In the genomic region with DNA sequence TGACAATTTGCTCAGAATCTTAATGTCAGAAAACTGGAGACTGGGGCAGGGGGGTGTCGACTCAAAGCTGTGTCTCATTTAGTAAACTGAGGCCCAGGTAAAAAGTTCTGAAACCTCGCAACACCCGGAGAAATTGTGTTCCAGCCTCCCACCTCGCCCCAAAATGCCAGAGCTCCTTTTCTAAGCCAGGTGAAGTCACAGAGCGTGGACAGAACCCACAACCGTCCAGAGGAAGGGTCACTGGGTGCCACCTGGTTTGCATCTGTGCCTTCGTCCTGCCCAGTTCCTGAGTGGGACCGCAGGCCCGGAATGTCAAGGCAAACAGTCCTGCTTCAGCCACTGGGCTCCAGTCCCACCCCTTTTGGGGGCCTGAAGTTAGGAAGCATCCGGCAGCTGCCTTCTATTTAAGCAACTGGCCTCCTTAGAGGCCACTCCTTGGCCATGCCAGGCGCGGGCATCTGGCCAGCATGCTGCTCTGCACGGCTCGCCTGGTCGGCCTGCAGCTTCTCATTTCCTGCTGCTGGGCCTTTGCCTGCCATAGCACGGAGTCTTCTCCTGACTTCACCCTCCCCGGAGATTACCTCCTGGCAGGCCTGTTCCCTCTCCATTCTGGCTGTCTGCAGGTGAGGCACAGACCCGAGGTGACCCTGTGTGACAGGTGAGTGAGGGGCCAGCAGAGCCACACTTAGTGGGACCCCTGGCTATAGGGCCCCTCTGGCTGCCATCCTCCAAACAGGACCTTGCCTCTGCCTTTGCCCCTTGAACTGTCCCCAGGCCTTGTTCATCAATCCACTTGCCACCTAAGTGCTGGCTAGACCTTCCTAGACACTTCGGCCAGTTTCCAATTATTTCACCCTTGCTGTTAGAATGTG, we compare ENCODE assay signal across 8 cellular contexts. TPM values are rescaled to one million over a fixed set of nuclear protein-coding genes. Genes with fewer than 3 reads are reported as not detected.
DNase-seq lines count a peak whose midpoint lies in the region; ATAC-seq and TF ChIP-seq lines count a peak whose summit lies in the region.

A gene (plus strand): TSS at position 401 of the 872 bp plus-strand sequence. CDS start 67 bp downstream, at position 468.

- H2AFZ ChIP-seq in DND-41 (ENCODE audit: low read depth, low read length): peak within 1 kb of the TSS; percentile 96

- H3K9me3 ChIP-seq in DND-41 (ENCODE audit: insufficient read depth, low read length, severe bottlenecking) (no peaks in the 10 kb centered on the region), Peyer's patch (no peaks in the 10 kb centered on the region)

- peak within 1 kb of the TSS; percentile 83 for H3K4me2 ChIP-seq in DND-41 (ENCODE audit: insufficient read depth, low read length)

- H3K4me1 Mint-ChIP-seq in natural killer cell treated with Interleukin-12 subunit alpha and Interleukin-12 subunit beta and Interleukin-15 and Interleukin-18, amount 100 ng/mL, for 72 hours (ENCODE audit: low read depth in 2 of 2): peaks cover 8% of the 10 kb centered on the region in 2 donors

- H3K36me3 ChIP-seq in DND-41 (ENCODE audit: insufficient read depth, low read length) (peaks cover 15% of the 10 kb centered on the region), Peyer's patch (peaks cover 0 to 9% (median 0%) of the 10 kb centered on the region in 3 donors)

- peak within 1 kb of the TSS; percentile 98 for H3K9ac ChIP-seq in DND-41 (ENCODE audit: low read depth, low read length)

- TF ChIP-seq POLR2A in Peyer's patch (IDR thresholded peaks at IDR 0.05) (no peak), erythroblast (IDR thresholded peaks at IDR 0.05; ENCODE audit: low read length) (no peak)

- H3K4me3 Mint-ChIP-seq in natural killer cell treated with Interleukin-12 subunit alpha and Interleukin-12 subunit beta and Interleukin-15 and Interleukin-18, amount 100 ng/mL, for 72 hours: peak within 1 kb of the TSS; percentile 56

- H3K4me1 ChIP-seq in DND-41 (ENCODE audit: insufficient read depth, low read length): peaks cover 27% of the 10 kb centered on the region
- H3K4me1 ChIP-seq in Peyer's patch: peaks cover 0 to 22% (median 13%) of the 10 kb centered on the region in 4 donors

- no peak for DNase-seq in DND-41
- no peak for DNase-seq in Peyer's patch
- DNase-seq in natural killer cell treated with Interleukin-12 subunit alpha and Interleukin-12 subunit beta and Interleukin-15 and Interleukin-18, amount 100 ng/mL, for 72 hours (ENCODE audit: low spot score): no peak
- no peak for DNase-seq in erythroblast (lab: John Stamatoyannopoulos, UW)
- DNase-seq in H4 (ENCODE audit: low spot score): no peak

- TF ChIP-seq CTCF in DND-41 (IDR thresholded peaks at IDR 0.05; ENCODE audit: borderline replicate concordance, extremely low read depth, low read length, poor library complexity, severe bottlenecking) (no peak), Peyer's patch (IDR thresholded peaks at IDR 0.05) (no peak)

- peaks cover 20% of the 10 kb centered on the region; the same call in 1 of the 2 replicates for H4K20me1 ChIP-seq in DND-41 (ENCODE audit: insufficient read depth, low read length)

- peak within 1 kb of the TSS; percentile 98 to 100 for H3K4me3 ChIP-seq in DND-41 (ENCODE audit: low read depth in 1 of 2, low read length in 2 of 2)
- H3K4me3 ChIP-seq in Peyer's patch: peak within 1 kb of the TSS; percentile 90 to 100 (median 93)

- ATAC-seq in DND-41 (ENCODE audit: insufficient read depth, low read depth): no peak
- ATAC-seq in esophagus mucosa: peak; percentile 22
- ATAC-seq in natural killer cell treated with Interleukin-12 subunit alpha and Interleukin-12 subunit beta and Interleukin-15 and Interleukin-18, amount 100 ng/mL, for 72 hours: no peak
- ATAC-seq in HG03342 (IDR thresholded peaks at IDR 0.05; ENCODE audit: unreplicated experiment): no peak
- no peak for ATAC-seq in HG03460 (IDR thresholded peaks at IDR 0.05; ENCODE audit: unreplicated experiment)

- H3K27ac ChIP-seq in DND-41 (ENCODE audit: low read length) (peak within 1 kb of the TSS; percentile 88), Peyer's patch (peak within 1 kb of the TSS; percentile 69 to 85 (median 74))

- H3K27me3 ChIP-seq in DND-41 (ENCODE audit: insufficient read depth, low read length, poor library complexity) (no peaks in the 10 kb centered on the region), Peyer's patch (no peaks in the 10 kb centered on the region)

- no peaks in the 10 kb centered on the region for H3K27me3 Mint-ChIP-seq in natural killer cell treated with Interleukin-12 subunit alpha and Interleukin-12 subunit beta and Interleukin-15 and Interleukin-18, amount 100 ng/mL, for 72 hours

- H3K9me3 Mint-ChIP-seq in natural killer cell treated with Interleukin-12 subunit alpha and Interleukin-12 subunit beta and Interleukin-15 and Interleukin-18, amount 100 ng/mL, for 72 hours: no peaks in the 10 kb centered on the region

- H3K36me3 Mint-ChIP-seq in natural killer cell treated with Interleukin-12 subunit alpha and Interleukin-12 subunit beta and Interleukin-15 and Interleukin-18, amount 100 ng/mL, for 72 hours: no peaks in the 10 kb centered on the region

- H3K27ac Mint-ChIP-seq in natural killer cell treated with Interleukin-12 subunit alpha and Interleukin-12 subunit beta and Interleukin-15 and Interleukin-18, amount 100 ng/mL, for 72 hours: no peak within 1 kb of the TSS

- H3K79me2 ChIP-seq in DND-41 (ENCODE audit: insufficient read depth, low read length): peaks cover 33% of the 10 kb centered on the region

RNA-seq across cellular contexts. Expression of the gene that starts here (rescaled TPM):
- total RNA-seq in Peyer's patch (not detected), esophagus mucosa (not detected)
- not detected for total RNA-seq in natural killer cell treated with Interleukin-12 subunit alpha and Interleukin-12 subunit beta and Interleukin-15 and Interleukin-18, amount 100 ng/mL, for 72 hours
- total RNA-seq in H4 (2014; rRNA removed; shearing (Covaris generic)): not detected in 2 replicates

Comparison
In these comparisons a context has a peak if more than half of its experiments do, and no peak if none do; other contexts are left out.
1. Peak in ATAC-seq in esophagus mucosa; RNA of the gene not detected or under 1 TPM.